1 cellular context compared by ENCODE assay signal in genomic region chr10:123809632-123810031, GRCh38.
TF ChIP-seq lines count a peak whose summit lies in the region.

No MANE protein-coding gene starts in this region.

TF ChIP-seq in IMR-90, 13 proteins besides CTCF, POLR2A, EP300 and RAD21 (continued from another document):
- TF ChIP-seq USF2 (IDR thresholded peaks at IDR 0.05; ENCODE audit: low read depth, low read length), result no peak
